In genomic region chr10:32962541-32962940, GRCh38 we compare ENCODE assay signal across 12 cellular contexts. TPM values are rescaled to one million over a fixed set of nuclear protein-coding genes. Genes with fewer than 3 reads are reported as not detected.
DNase-seq lines count a peak whose midpoint lies in the region; ATAC-seq and TF ChIP-seq lines count a peak whose summit lies in the region.
"Had no signal": no experiment of that assay in that cellular context is flagged by ENCODE, and none has a peak within 500 bp of the region (broad histone marks: within the 10 kb centered on the region; RNA-seq: fewer than 3 reads in every experiment).

No MANE protein-coding gene starts in this region.

- peaks cover 10% of the 10 kb centered on the region; the same call in 1 of the 2 replicates for H3K4me1 ChIP-seq in HEK293 (ENCODE audit: control insufficient read depth, insufficient read depth, low read length)
- peaks cover 0 to 35% of the 10 kb centered on the region in 2 donors for H3K4me1 ChIP-seq in ascending aorta
- peaks cover 20% of the 10 kb centered on the region for H3K4me1 ChIP-seq in iPS-15b (ENCODE audit: control insufficient read depth, insufficient read depth, low read length)
- peaks cover 10 to 44% (median 24%) of the 10 kb centered on the region in 4 donors for H3K4me1 ChIP-seq in stomach
- no peaks in the 10 kb centered on the region for H3K4me1 ChIP-seq in mucosa of descending colon (ENCODE audit: low read depth)

- POLR2A ChIA-PET in HEK293 (lab: Yijun Ruan, JAX): no interaction called here

- 37 to 49% (median 42%) methylated on average over 4 of the region's 4 CpGs for WGBS in stomach, 5 donors

- H3K27me3 ChIP-seq in ascending aorta (no peaks in the 10 kb centered on the region), iPS-15b (ENCODE audit: control insufficient read depth, insufficient read depth, low read length) (no peaks in the 10 kb centered on the region), stomach (no peaks in the 10 kb centered on the region)

- H3K36me3 ChIP-seq in HEK293 (ENCODE audit: control insufficient read depth in 2 of 2, insufficient read depth in 1 of 2, low read length in 2 of 2) (no peaks in the 10 kb centered on the region), ascending aorta (no peaks in the 10 kb centered on the region), iPS-15b (ENCODE audit: control insufficient read depth, insufficient read depth, low read length) (no peaks in the 10 kb centered on the region), stomach (no peaks in the 10 kb centered on the region), mucosa of descending colon (ENCODE audit: low read depth) (no peaks in the 10 kb centered on the region)

- H3K4me3 ChIP-seq in HEK293 (ENCODE audit: low read depth, low read length) (no peak overlapping the region), ascending aorta (peak overlapping the region; percentile 14 to 42), iPS-15b (ENCODE audit: low read depth, low read length) (peak overlapping the region; percentile 14), stomach (no peak overlapping the region), mucosa of descending colon (no peak overlapping the region)

- TF ChIP-seq EP300 in stomach (IDR thresholded peaks at IDR 0.05): no peak

- no peak for TF ChIP-seq POLR2A in stomach (IDR thresholded peaks at IDR 0.05)

- DNase-seq in ascending aorta (ENCODE audit: low spot score in 2 of 2) (no peak), stomach (no peak), NCI-H69 (lab: John Stamatoyannopoulos, UW) (no peak), mucosa of descending colon (no peak)
- DNase-seq in effector CD4-positive, alpha-beta T cell: no peak
- DNase-seq: activated CD4-positive, alpha-beta T cell treated with anti-CD3 and anti-CD28 coated beads, Interleukin-2, amount 50 U/mL, for 1 hour; activated gamma-delta T cell treated with Interleukin-2 at 50 U/mL for 16 hours; NCI-H524 treated with DMSO at 0.1 percent for 48 hours; stimulated activated CD4-positive, alpha-beta T cell treated with anti-CD3 and anti-CD28 coated beads, Interleukin-2, amount 100 ng/mL, for 48 hours had no signal

- no peak overlapping the region for H3K9ac ChIP-seq in iPS-15b (ENCODE audit: low read depth, low read length)

- no peak overlapping the region for H3K27ac ChIP-seq in HEK293 (ENCODE audit: extremely low read depth, low read depth, low read length)
- peak overlapping the region; percentile 97 to 99 for H3K27ac ChIP-seq in ascending aorta
- peak overlapping the region in 4 of 5 donors; percentile 75 to 98 (median 79) for H3K27ac ChIP-seq in stomach

- no peaks in the 10 kb centered on the region for H3K9me3 ChIP-seq in HEK293 (ENCODE audit: control insufficient read depth, insufficient read depth, low read depth, low read length)
- H3K9me3 ChIP-seq in ascending aorta: no peaks in the 10 kb centered on the region
- no peaks in the 10 kb centered on the region for H3K9me3 ChIP-seq in iPS-15b (ENCODE audit: control insufficient read depth, insufficient read depth, low read length)
- H3K9me3 ChIP-seq in stomach: no peaks in the 10 kb centered on the region
- H3K9me3 ChIP-seq in mucosa of descending colon: no peaks in the 10 kb centered on the region

- ATAC-seq in HG03520 (IDR thresholded peaks at IDR 0.05; ENCODE audit: unreplicated experiment) (no peak), mucosa of descending colon (no peak)

- intact Hi-C loops in ascending aorta (cut with DNase I) (loop anchor here (1.0 kb wide), 2 partner anchors 18 to 43 kb away; no protein-coding TSS in a partner anchor), stomach (cut with DNase I; ENCODE audit: low total_unique reads) (no loop called here), mucosa of descending colon (cut with DNase I, micrococcal nuclease) (no loop called here)

- TF ChIP-seq CTCF in HEK293 (tag by site-specific recombination; IDR thresholded peaks at IDR 0.05) (no peak), ascending aorta (IDR thresholded peaks at IDR 0.05) (no peak), stomach (IDR thresholded peaks at IDR 0.05) (no peak), mucosa of descending colon (IDR thresholded peaks at IDR 0.05) (no peak)

- CTCF ChIA-PET in HEK293 (lab: Yijun Ruan, JAX): interaction anchor here (0.6 kb wide), 1 partner anchor 193 kb away, joined by 3 read pairs; no protein-coding TSS in a partner anchor

TF ChIP-seq in HEK293, 187 proteins besides CTCF, POLR2A, EP300 and RAD21:
- TF ChIP-seq PRDM6 (tag by site-specific recombination; IDR thresholded peaks at IDR 0.05): peak; percentile 41; the same call in 1 of the 2 replicates
- no peak for TF ChIP-seq ZNF132 (tag by site-specific recombination; IDR thresholded peaks at IDR 0.05; ENCODE audit: borderline replicate concordance)
- TF ChIP-seq ZNF16 (tag by site-specific recombination; IDR thresholded peaks at IDR 0.05; ENCODE audit: low read depth): no peak

RNA-seq across cellular contexts. Expression of gene ITGB1, which starts 4.5 kb away (rescaled TPM):
- total RNA-seq in ascending aorta: 569 TPM
- total RNA-seq in stomach: 100 to 1,000 TPM; 134 to 909 (median 278) TPM
- 10 to 100 TPM; 57.9 to 97.9 (median 91.4) TPM for polyA plus RNA-seq in stomach
- 100 to 1,000 TPM; 268 to 515 (median 274) TPM for total RNA-seq in mucosa of descending colon

Comparison
In these comparisons a context has a peak if more than half of its experiments do, and no peak if none do; other contexts are left out.
1. H3K4me3 ChIP-seq: peak in ascending aorta (2 of 2) and iPS-15b (single experiment); none in HEK293 (single experiment), stomach (0 of 4) and mucosa of descending colon (single experiment).